ENCODE assay signal across 10 cellular contexts in the genomic region with DNA sequence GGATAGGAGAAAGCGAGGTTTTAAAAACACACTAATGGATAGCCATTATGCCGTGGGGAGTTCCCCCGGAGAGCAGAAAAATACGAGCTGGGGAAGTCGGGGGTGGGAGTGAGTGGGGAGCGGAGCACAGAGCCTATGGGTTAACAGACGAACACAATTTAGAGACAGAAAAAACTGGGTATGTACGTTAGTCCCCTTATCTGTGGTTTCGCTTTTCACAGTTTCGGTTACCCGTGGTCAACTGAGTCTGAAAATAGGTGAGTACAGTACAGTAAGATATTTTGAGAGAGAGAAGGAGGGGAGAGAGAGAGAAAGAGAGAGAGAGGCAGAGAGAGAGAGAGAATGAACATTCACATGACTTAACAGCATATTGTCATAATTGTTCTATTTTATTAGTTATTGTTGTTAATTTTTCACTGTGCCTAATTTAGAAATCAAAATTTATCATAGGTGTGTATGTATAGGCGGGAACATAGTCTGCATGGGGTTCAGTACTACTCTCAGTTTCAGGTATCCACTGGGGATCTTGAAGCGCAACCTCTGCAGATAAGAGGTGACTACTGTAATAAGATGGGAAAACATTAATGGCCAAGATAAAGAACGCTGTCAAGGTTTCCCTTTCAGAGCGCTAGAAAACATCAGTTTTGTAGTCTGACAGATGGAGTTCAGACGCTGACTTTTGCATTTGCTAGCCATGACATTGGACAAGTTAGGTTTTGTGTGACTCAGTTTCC.
DNase-seq lines count a peak whose midpoint lies in the region; ATAC-seq and TF ChIP-seq lines count a peak whose summit lies in the region.
"Had no signal": no experiment of that assay in that cellular context is flagged by ENCODE, and none has a peak within 500 bp of the region (broad histone marks: within the 10 kb centered on the region; RNA-seq: fewer than 3 reads in every experiment).

No MANE protein-coding gene starts in this region.

- no peak overlapping the region for H3K9ac ChIP-seq in KMS-11

- in situ Hi-C loops in brain microvascular endothelial cell (cut with HindIII; ENCODE audit: low pct_ligation_motif_present, low sequenced_read_pairs) = no loop called here

- TF ChIP-seq CTCF in KMS-11 (conservative IDR thresholded peaks at IDR 0.05; ENCODE audit: low read depth, low read length) = no peak
- no peak for TF ChIP-seq CTCF in psoas muscle (IDR thresholded peaks at IDR 0.05)
- TF ChIP-seq CTCF in RWPE1 (conservative IDR thresholded peaks at IDR 0.05; ENCODE audit: low read depth) = no peak
- TF ChIP-seq CTCF in brain microvascular endothelial cell (IDR thresholded peaks at IDR 0.05; ENCODE audit: low read depth, low read length, missing control alignments) = no peak

- H3K4me2 ChIP-seq in KMS-11 = peak overlapping the region; percentile 76

- no peak for DNase-seq in psoas muscle
- no peak for DNase-seq in occipital lobe (lab: John Stamatoyannopoulos, UW)
- DNase-seq in RWPE1 (ENCODE audit: low spot score) = no peak
- DNase-seq in left cardiac atrium = no peak
- DNase-seq in brain microvascular endothelial cell = no peak
- DNase-seq: adrenal gland, NCI-H1092 had no signal

- ATAC-seq in GM18907 (IDR thresholded peaks at IDR 0.05; ENCODE audit: unreplicated experiment) = peak; percentile 92
- ATAC-seq in HG02678 (IDR thresholded peaks at IDR 0.05; ENCODE audit: unreplicated experiment) = peak; percentile 95
- ATAC-seq in psoas muscle = no peak
- no peak for ATAC-seq in left cardiac atrium

- H3K27me3 ChIP-seq in KMS-11 (ENCODE audit: insufficient read depth, low read depth) (no peaks in the 10 kb centered on the region), psoas muscle (ENCODE audit: insufficient read depth in 3 of 3, low read length in 2 of 3) (peaks cover 0 to 10% (median 0%) of the 10 kb centered on the region in 3 donors), brain microvascular endothelial cell (replicated peaks) (no peaks in the 10 kb centered on the region)
- H3K27me3 ChIP-seq: adrenal gland had no signal

- H3K79me2 ChIP-seq in KMS-11 (ENCODE audit: insufficient read depth, low read depth) = no peaks in the 10 kb centered on the region

- WGBS in psoas muscle, 3 donors = 80% methylated on average over 16 of the region's 16 CpGs

- H3K4me3 ChIP-seq in KMS-11 (IDR thresholded peaks at IDR 0.05; ENCODE audit: insufficient read depth, low read depth, low read length) (no peak overlapping the region), psoas muscle (peak overlapping the region; percentile 22), brain microvascular endothelial cell (ENCODE audit: low read depth, low read length) (no peak overlapping the region)
- H3K4me3 ChIP-seq: adrenal gland had no signal

- H3K27ac ChIP-seq in KMS-11 (peak overlapping the region; percentile 29; the same call in 1 of the 2 replicates), psoas muscle (no peak overlapping the region), RWPE1 (no peak overlapping the region), brain microvascular endothelial cell (no peak overlapping the region)
- H3K27ac ChIP-seq: adrenal gland had no signal

- intact Hi-C loops in psoas muscle (cut with DNase I) (no loop called here), left cardiac atrium (cut with DNase I) (no loop called here)

- H3K36me3 ChIP-seq in KMS-11 (ENCODE audit: insufficient read depth) (no peaks in the 10 kb centered on the region), psoas muscle (ENCODE audit: insufficient read depth in 1 of 2, low read depth in 1 of 2) (no peaks in the 10 kb centered on the region), brain microvascular endothelial cell (replicated peaks) (no peaks in the 10 kb centered on the region)
- H3K36me3 ChIP-seq: adrenal gland had no signal

- no peaks in the 10 kb centered on the region for H4K20me1 ChIP-seq in KMS-11 (ENCODE audit: insufficient read depth)

- no peak overlapping the region for H2AFZ ChIP-seq in KMS-11 (ENCODE audit: low read depth)

- H3K4me1 ChIP-seq in KMS-11 (ENCODE audit: low read depth, poor library complexity, severe bottlenecking) (peaks cover 25% of the 10 kb centered on the region), psoas muscle (no peaks in the 10 kb centered on the region)
- H3K4me1 ChIP-seq: adrenal gland had no signal

- H3K9me3 ChIP-seq in psoas muscle = no peaks in the 10 kb centered on the region
- H3K9me3 ChIP-seq: adrenal gland had no signal

- CTCF ChIA-PET in RWPE1 (lab: Yijun Ruan, JAX) = no interaction called here

- POLR2A ChIA-PET in RWPE1 (lab: Yijun Ruan, JAX; ENCODE audit: low non-redundant PET) = no interaction called here

Comparison
In these comparisons a context has a peak if more than half of its experiments do, and no peak if none do; other contexts are left out.
1. ATAC-seq: peak in GM18907 (single experiment) and HG02678 (single experiment); none in psoas muscle (0 of 4) and left cardiac atrium (0 of 2).